ENCODE assay signal across 16 cellular contexts in genomic region chr22:23140385-23140784, GRCh38. TPM values are rescaled to one million over a fixed set of nuclear protein-coding genes. Genes with fewer than 3 reads are reported as not detected.
"Had no signal": no experiment of that assay in that cellular context is flagged by ENCODE, and none has a peak within 500 bp of the region (broad histone marks: within the 10 kb centered on the region; RNA-seq: fewer than 3 reads in every experiment).

No MANE protein-coding gene starts in this region.

- H3K9me3 Mint-ChIP-seq: activated T-helper 2 cell treated with anti-CD3 and anti-CD28 coated beads, Interferon-gamma antibody, Interleukin-2, Interleukin-4, amounts not matched to agents 10 μg/mL and 5 μg/mL and 100 μg/mL, durations not matched to agents 14 hours and 24 hours and 36 hours; neural crest cell had no signal

- DNase-seq: activated CD4-positive, alpha-beta T cell treated with anti-CD3 and anti-CD28 coated beads for 1 hour; activated CD8-positive, alpha-beta T cell treated with anti-CD3 and anti-CD28 coated beads, Interleukin-2, amount 10 ng/mL, durations not matched to agents 7 days and 5 days; activated naive CD4-positive, alpha-beta T cell treated with anti-CD3 and anti-CD28 coated beads, Interleukin-2, amount 50 U/mL, for 16 hours; central memory CD4-positive, alpha-beta T cell; cortex of kidney; effector CD8-positive, alpha-beta T cell; heart right ventricle; stimulated activated CD4-positive, alpha-beta T cell treated with anti-CD3 and anti-CD28 coated beads, Interleukin-4, amount 100 ng/mL, for 1 hour; stomach had no signal

- H3K27ac ChIP-seq: heart right ventricle, stomach, thoracic aorta had no signal

- H3K27ac Mint-ChIP-seq: activated CD8-positive, alpha-beta T cell treated with anti-CD3 and anti-CD28 coated beads, Interleukin-2, amount 10 ng/mL, durations not matched to agents 7 days and 5 days; activated T-helper 2 cell treated with anti-CD3 and anti-CD28 coated beads, Interferon-gamma antibody, Interleukin-2, Interleukin-4, amounts not matched to agents 10 μg/mL and 5 μg/mL and 100 μg/mL, durations not matched to agents 14 hours and 24 hours and 36 hours had no signal

- H3K36me3 ChIP-seq: heart right ventricle, left lung, stomach, thoracic aorta had no signal

- H3K27me3 ChIP-seq: left lung, stomach had no signal

- H3K4me3 Mint-ChIP-seq: activated CD8-positive, alpha-beta T cell treated with anti-CD3 and anti-CD28 coated beads, Interleukin-2, amount 10 ng/mL, durations not matched to agents 7 days and 5 days; neural crest cell had no signal

- H3K9me3 ChIP-seq: heart right ventricle, left lung, stomach, thoracic aorta had no signal

- ATAC-seq: activated CD8-positive, alpha-beta T cell treated with anti-CD3 and anti-CD28 coated beads, Interleukin-2, amount 10 ng/mL, durations not matched to agents 7 days and 5 days; heart right ventricle; left lung had no signal

- H3K4me3 ChIP-seq: heart right ventricle, left lung, stomach, thoracic aorta had no signal

RNA-seq across cellular contexts. Expression of gene RSPH14, which starts 1.4 kb away (rescaled TPM):
- total RNA-seq: activated T-helper 2 cell treated with anti-CD3 and anti-CD28 coated beads, Interferon-gamma antibody, Interleukin-2, Interleukin-4, amounts not matched to agents 10 μg/mL and 5 μg/mL and 100 μg/mL, durations not matched to agents 14 hours and 24 hours and 36 hours; osteocyte; stomach had no signal
- polyA plus RNA-seq: fibroblast of lung, keratinocyte had no signal

RNA-seq across cellular contexts. Expression of gene RAB36, which starts 4.9 kb away (rescaled TPM):
- total RNA-seq: activated T-helper 2 cell treated with anti-CD3 and anti-CD28 coated beads, Interferon-gamma antibody, Interleukin-2, Interleukin-4, amounts not matched to agents 10 μg/mL and 5 μg/mL and 100 μg/mL, durations not matched to agents 14 hours and 24 hours and 36 hours had no signal
